ENCODE assay signal across 9 cellular contexts in genomic region chr2:237291138-237291792, GRCh38.
A peak's percentile ranks its signal among the peaks of the same experiment; 100 is the strongest.
DNase-seq lines count a peak whose midpoint lies in the region; ATAC-seq, FAIRE-seq and TF ChIP-seq lines count a peak whose summit lies in the region.
"Had no signal": no experiment of that assay in that cellular context is flagged by ENCODE, and none has a peak within 500 bp of the region (broad histone marks: within the 10 kb centered on the region; RNA-seq: fewer than 3 reads in every experiment).

No MANE protein-coding gene starts in this region.

- DNase-seq in ELF-1 (ENCODE audit: low read depth, low spot score) (peak; percentile 83), NCI-H2029 (lab: John Stamatoyannopoulos, UW) (peak; percentile 87), foreskin fibroblast (peak; percentile 99 to 100), pancreas (peak; percentile 78 to 89 (median 82)), uterus (peak; percentile 96 to 98), HuH-7 (ENCODE audit: low spot score) (no peak)
- DNase-seq in activated CD8-positive, alpha-beta T cell treated with anti-CD3 and anti-CD28 coated beads for 36 hours, result peak; percentile 51

- H3K4me3 Mint-ChIP-seq in activated CD8-positive, alpha-beta T cell treated with anti-CD3 and anti-CD28 coated beads for 36 hours, result peak overlapping the region; percentile 35

- H3K27ac ChIP-seq in pancreas (peak overlapping the region in 2 of 4 donors; percentile 24 to 55), uterus (peak overlapping the region; percentile 79 to 83)

- H3K4me1 Mint-ChIP-seq in activated CD8-positive, alpha-beta T cell treated with anti-CD3 and anti-CD28 coated beads for 36 hours (ENCODE audit: low read depth), result peaks cover 9% of the 10 kb centered on the region

- TF ChIP-seq POLR2A in uterus (IDR thresholded peaks at IDR 0.05), result no peak

- H3K36me3 ChIP-seq in pancreas (no peaks in the 10 kb centered on the region), uterus (no peaks in the 10 kb centered on the region)

- peaks cover 0 to 18% (median 1%) of the 10 kb centered on the region in 4 donors for H3K27me3 ChIP-seq in pancreas
- no peaks in the 10 kb centered on the region for H3K27me3 ChIP-seq in uterus

- no peak overlapping the region for H3K27ac Mint-ChIP-seq in activated CD8-positive, alpha-beta T cell treated with anti-CD3 and anti-CD28 coated beads for 36 hours
- H3K27ac Mint-ChIP-seq: IgD-negative memory B cell had no signal

- no peak for TF ChIP-seq CTCF in activated CD8-positive, alpha-beta T cell treated with anti-CD3 and anti-CD28 coated beads for 36 hours (IDR thresholded peaks at IDR 0.05)
- TF ChIP-seq CTCF in foreskin fibroblast (IDR thresholded peaks at IDR 0.05; ENCODE audit: low read depth, low read length) (no peak), pancreas (IDR thresholded peaks at IDR 0.05) (no peak), uterus (IDR thresholded peaks at IDR 0.05) (no peak)

- ATAC-seq in activated CD8-positive, alpha-beta T cell treated with anti-CD3 and anti-CD28 coated beads for 36 hours, result peak; percentile 62
- ATAC-seq in pancreas (peak; percentile 91 to 94 (median 92)), GM21529 (IDR thresholded peaks at IDR 0.05; ENCODE audit: unreplicated experiment) (no peak)

- H3K4me3 ChIP-seq in foreskin fibroblast (ENCODE audit: low read depth in 1 of 2, low read length in 2 of 2), result no peak overlapping the region
- peak overlapping the region in 2 of 4 donors; percentile 6 to 8 for H3K4me3 ChIP-seq in pancreas
- no peak overlapping the region for H3K4me3 ChIP-seq in uterus

- WGBS in pancreas, 2 donors, result 2% methylated on average over 19 to 20 of the region's 20 CpGs

- H3K4me1 ChIP-seq in pancreas (peaks cover 4 to 15% (median 12%) of the 10 kb centered on the region in 3 donors), uterus (peaks cover 0 to 6% of the 10 kb centered on the region in 2 donors)

- POLR2A ChIA-PET in activated CD8-positive, alpha-beta T cell treated with anti-CD3 and anti-CD28 coated beads for 36 hours (lab: Charles Lee), result no interaction called here

- intact Hi-C loops in activated CD8-positive, alpha-beta T cell treated with anti-CD3 and anti-CD28 coated beads for 36 hours (cut with micrococcal nuclease), result no loop called here
- intact Hi-C loops in pancreas (cut with DNase I) (no loop called here), uterus (cut with DNase I; ENCODE audit: low total_unique reads) (no loop called here)

- CTCF ChIA-PET in activated CD8-positive, alpha-beta T cell treated with anti-CD3 and anti-CD28 coated beads for 36 hours (lab: Charles Lee), result interaction anchor here (0.8 to 0.9 kb wide), 2 partner anchors 33 to 184 kb away, joined by 3 read pairs; no protein-coding TSS in a partner anchor

- H3K9me3 ChIP-seq in pancreas (no peaks in the 10 kb centered on the region), uterus (no peaks in the 10 kb centered on the region)

- no peaks in the 10 kb centered on the region for H3K36me3 Mint-ChIP-seq in activated CD8-positive, alpha-beta T cell treated with anti-CD3 and anti-CD28 coated beads for 36 hours (ENCODE audit: low read depth)

- no peaks in the 10 kb centered on the region for H3K9me3 Mint-ChIP-seq in activated CD8-positive, alpha-beta T cell treated with anti-CD3 and anti-CD28 coated beads for 36 hours

- peak; percentile 94 for FAIRE-seq in pancreas (lab: Jason Lieb, UNC)

- H3K27me3 Mint-ChIP-seq in activated CD8-positive, alpha-beta T cell treated with anti-CD3 and anti-CD28 coated beads for 36 hours, result peaks cover 55% of the 10 kb centered on the region
